ENCODE assay signal across 11 cellular contexts in the genomic region with DNA sequence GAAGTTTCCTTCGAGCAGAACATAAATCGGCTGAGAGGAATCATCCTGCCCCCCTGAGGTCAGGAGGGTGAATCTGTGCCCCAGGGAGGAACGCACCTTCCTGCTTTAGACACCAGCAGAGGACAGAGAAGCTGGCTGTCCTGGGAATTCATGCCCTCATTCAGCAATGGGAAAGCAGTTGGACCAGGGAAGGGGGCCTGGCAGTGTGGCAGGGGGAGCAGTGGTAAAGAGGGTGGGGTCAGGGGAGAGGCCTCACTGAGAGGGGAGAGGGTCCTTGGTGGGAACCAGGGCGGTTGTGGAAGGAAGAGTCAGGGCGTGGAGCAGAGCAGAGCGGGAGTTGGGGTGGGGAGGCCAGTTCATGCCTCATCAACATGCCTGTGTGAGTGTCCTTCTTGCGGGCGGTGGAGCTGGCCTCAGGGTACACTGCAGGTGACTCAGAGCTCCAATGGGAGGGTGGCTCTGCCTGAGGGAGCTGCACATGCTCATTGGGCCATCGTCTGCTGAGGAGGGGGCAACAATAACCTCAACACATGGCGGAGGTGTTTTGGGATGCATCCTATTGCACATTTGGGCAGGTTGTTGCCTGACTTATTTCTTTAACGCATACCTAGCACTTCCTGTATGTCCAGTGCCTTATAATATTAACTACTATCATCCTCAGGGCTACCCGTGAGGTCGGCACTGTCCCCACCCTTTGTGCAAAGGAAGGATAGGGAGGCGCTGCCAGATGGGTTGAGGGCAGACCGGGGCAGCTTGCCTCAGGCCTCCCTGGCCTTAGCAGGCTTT. TPM values are rescaled to one million over a fixed set of nuclear protein-coding genes. Genes with fewer than 3 reads are reported as not detected.
DNase-seq lines count a peak whose midpoint lies in the region; ATAC-seq, FAIRE-seq and TF ChIP-seq lines count a peak whose summit lies in the region.
"Had no signal": no experiment of that assay in that cellular context is flagged by ENCODE, and none has a peak within 500 bp of the region (broad histone marks: within the 10 kb centered on the region; RNA-seq: fewer than 3 reads in every experiment).

No MANE protein-coding gene starts in this region.

- peak overlapping the region; percentile 1 for H3K4me3 Mint-ChIP-seq in nephron progenitor cell

- H3K36me3 ChIP-seq in H1 (ENCODE audit: control insufficient read depth in 2 of 4, insufficient read depth in 4 of 4, low read length in 3 of 4): peaks cover 0 to 7% (median 5%) of the 10 kb centered on the region in 4 experiments; a peak in 4 of 8 replicates

- H2BK5ac ChIP-seq in H1 (ENCODE audit: low read depth, low read length): peak overlapping the region; percentile 72

- no peak overlapping the region for H3K4ac ChIP-seq in H1 (replicated peaks; ENCODE audit: insufficient read length, low read depth, low read length)

- peaks cover 59% of the 10 kb centered on the region for H3K4me1 Mint-ChIP-seq in nephron progenitor cell

- H3K4me3 ChIP-seq in AG10803 (ENCODE audit: low read length): no peak overlapping the region
- no peak overlapping the region for H3K4me3 ChIP-seq in H1 (ENCODE audit: extremely low read depth in 1 of 4, insufficient read depth in 2 of 4, low read depth in 3 of 4, low read length in 4 of 4)

- H2BK15ac ChIP-seq in H1 (ENCODE audit: low read length): 0 out of 2 replicates have a peak overlapping the region, but pooled peaks have one; percentile 83

- no peak overlapping the region for H3K23ac ChIP-seq in H1 (ENCODE audit: insufficient read length)

- H3K56ac ChIP-seq in H1 (replicated peaks; ENCODE audit: insufficient read length, low read depth, low read length): no peak overlapping the region

- H3K4me2 ChIP-seq in H1 (ENCODE audit: insufficient read depth in 1 of 2, low read depth in 2 of 2, low read length in 2 of 2): no peak overlapping the region; a peak in 1 of 4 replicates

- no peak for FAIRE-seq in H1 (lab: Jason Lieb, UNC)

- POLR2A ChIA-PET in H1 (lab: Charles Lee; ENCODE audit: partially characterized antibody): interaction anchor here (0.5 kb wide), 1 partner anchor 19 kb away, joined by 4 read pairs; no protein-coding TSS in a partner anchor

- no peaks in the 10 kb centered on the region for H3K27me3 Mint-ChIP-seq in nephron progenitor cell (ENCODE audit: low read depth, poor library complexity)
- H3K27me3 Mint-ChIP-seq: IgD-negative memory B cell had no signal

- H4K5ac ChIP-seq in H1 (ENCODE audit: insufficient read length, low read depth, low read length): no peak overlapping the region

- no peak overlapping the region for H2AFZ ChIP-seq in H1 (ENCODE audit: low read length)

- CTCF ChIA-PET in H1 (lab: Charles Lee; ENCODE audit: partially characterized antibody): interaction anchor here (0.6 to 2.2 kb wide), 8 partner anchors 11 to 74 kb away, joined by 3 to 6 read pairs (median 3); no protein-coding TSS in a partner anchor

- H2BK120ac ChIP-seq in H1 (replicated peaks; ENCODE audit: low read depth, low read length): no peak overlapping the region

- H3K27ac Mint-ChIP-seq in nephron progenitor cell: peak overlapping the region; percentile 96
- H3K27ac Mint-ChIP-seq: IgD-negative memory B cell had no signal

- no peak overlapping the region for H3K14ac ChIP-seq in H1 (ENCODE audit: insufficient read length)

- no peak overlapping the region for H4K8ac ChIP-seq in H1 (ENCODE audit: extremely low read depth, insufficient read depth, low read length)

- peaks cover 0 to 22% (median 14%) of the 10 kb centered on the region in 4 experiments; a peak in 5 of 7 replicates for H3K4me1 ChIP-seq in H1 (replicated peaks in 1 of 4; ENCODE audit: control insufficient read depth in 3 of 4, insufficient read depth in 4 of 4, low read length in 3 of 4)

- TF ChIP-seq CTCF in AG10803 (conservative IDR thresholded peaks at IDR 0.05; ENCODE audit: low read length): no peak; the same call in 1 of the 2 replicates
- TF ChIP-seq CTCF in H1 (IDR thresholded peaks at IDR 0.05; ENCODE audit: control extremely low read depth in 1 of 3, insufficient read depth in 1 of 3, low read depth in 1 of 3, low read length in 3 of 3): peak in 1 of 3 experiments; percentile 10; a peak in 1 of 4 replicates
- no peak for TF ChIP-seq CTCF in nephron progenitor cell (IDR thresholded peaks at IDR 0.05)

- DNase-seq in AG10803 (ENCODE audit: low read depth): peak; percentile 80
- peak; percentile 72 for DNase-seq in NCI-H460 (ENCODE audit: extremely low read depth, low read depth)
- no peak for DNase-seq in H1 (ENCODE audit: low read depth in 1 of 2, low spot score in 2 of 2)
- no peak for DNase-seq in nephron progenitor cell
- no peak for DNase-seq in central memory CD4-positive, alpha-beta T cell
- no peak for DNase-seq in occipital lobe (lab: John Stamatoyannopoulos, UW)
- DNase-seq in DMS153 (lab: John Stamatoyannopoulos, UW): no peak
- DNase-seq: activated CD8-positive, alpha-beta memory T cell treated with anti-CD3 and anti-CD28 coated beads for 24 hours had no signal

- peaks cover 0 to 3% of the 10 kb centered on the region in 2 experiments; a peak in 1 of 4 replicates for H3K9me3 ChIP-seq in H1 (ENCODE audit: insufficient read depth in 2 of 2, low read depth in 1 of 2, low read length in 1 of 2)
- H3K9me3 ChIP-seq: neutrophil had no signal

- H3K18ac ChIP-seq in H1 (ENCODE audit: extremely low read depth, low read length): no peak overlapping the region

- peaks cover 38% of the 10 kb centered on the region for H3K79me1 ChIP-seq in H1 (ENCODE audit: low read depth, low read length)

- no peak; a peak in 1 of 4 replicates for TF ChIP-seq RAD21 in H1 (IDR thresholded peaks at IDR 0.05 in 1 of 2, conservative IDR thresholded peaks at IDR 0.05 in 1 of 2; ENCODE audit: low read depth in 2 of 2, low read length in 2 of 2)

- H4K91ac ChIP-seq in H1 (replicated peaks; ENCODE audit: insufficient read length, low read length): no peak overlapping the region

- peaks cover 6% of the 10 kb centered on the region for H3K9me3 Mint-ChIP-seq in nephron progenitor cell
- H3K9me3 Mint-ChIP-seq: IgD-negative memory B cell had no signal

- H3K36me3 Mint-ChIP-seq in nephron progenitor cell (ENCODE audit: low read depth): peaks cover 41% of the 10 kb centered on the region

- H4K20me1 ChIP-seq in H1 (replicated peaks in 1 of 2; ENCODE audit: control insufficient read depth in 1 of 2, insufficient read depth in 2 of 2, low read length in 2 of 2): peaks cover 4 to 16% of the 10 kb centered on the region in 2 experiments

- H3K27me3 ChIP-seq in H1 (replicated peaks in 1 of 4; ENCODE audit: control insufficient read depth in 3 of 4, extremely low read depth in 1 of 4, insufficient read depth in 3 of 4, low read length in 3 of 4): no peaks in the 10 kb centered on the region
- H3K27me3 ChIP-seq: neutrophil had no signal

- 0 out of 2 replicates have a peak overlapping the region, but pooled peaks have one; percentile 12 for H3K27ac ChIP-seq in H1 (ENCODE audit: low read depth, low read length)
- H3K27ac ChIP-seq: neutrophil had no signal

- ATAC-seq in HG02763 (IDR thresholded peaks at IDR 0.05; ENCODE audit: unreplicated experiment): no peak

- H3K79me2 ChIP-seq in H1 (ENCODE audit: control insufficient read depth in 1 of 2, insufficient read depth in 2 of 2, low read length in 2 of 2): peaks cover 3 to 57% of the 10 kb centered on the region in 2 experiments; a peak in 3 of 4 replicates

- H2BK12ac ChIP-seq in H1 (ENCODE audit: low read depth, low read length): no peak overlapping the region

- peaks cover 3% of the 10 kb centered on the region; the same call in 1 of the 2 replicates for H3K23me2 ChIP-seq in H1 (ENCODE audit: low read depth, low read length)

- H2AK5ac ChIP-seq in H1 (ENCODE audit: low read depth, low read length): no peak overlapping the region

- H3K9ac ChIP-seq in H1 (replicated peaks in 1 of 4; ENCODE audit: extremely low read depth in 1 of 4, low read depth in 3 of 4, low read length in 3 of 4): no peak overlapping the region

- H2BK20ac ChIP-seq in H1 (ENCODE audit: low read length): no peak overlapping the region

- no peak for TF ChIP-seq EP300 in H1 (IDR thresholded peaks at IDR 0.05; ENCODE audit: borderline replicate concordance in 1 of 2, low read depth in 2 of 2, low read length in 2 of 2)

- WGBS in H1 (ENCODE audit: extremely low coverage in 1 of 2, insufficient coverage in 1 of 2, insufficient read length in 1 of 2, insufficient replicate concordance in 2 of 2, low coverage in 1 of 2, low lambda C conversion rate in 2 of 2, missing lambda C conversion rate in 1 of 2), 2 experiments: 87% methylated on average over 12 of the region's 15 CpGs; no CpG with 5 or more reads in 1 of the 2 experiments

- TF ChIP-seq POLR2A in H1 (IDR thresholded peaks at IDR 0.05; ENCODE audit: control extremely low read depth in 1 of 2, low read depth in 2 of 2, low read length in 2 of 2): no peak

TF ChIP-seq in H1, 55 proteins besides CTCF, POLR2A, EP300 and RAD21 (continues in another document):
- TF ChIP-seq SP2 (IDR thresholded peaks at IDR 0.05; ENCODE audit: low read length): no peak
- no peak for TF ChIP-seq BRCA1 (IDR thresholded peaks at IDR 0.05; ENCODE audit: low read depth, low read length)

RNA-seq across cellular contexts. Expression of a gene that starts 23.2 kb away (rescaled TPM):
- 10.7 and 13.5 TPM in 2 replicates for total RNA-seq in NCI-H460 (2014; rRNA removed; shearing (Covaris generic))
- polyA plus RNA-seq in NCI-H460 (2014; cell fraction: nucleus; rRNA removed): 32.0 and 39.4 TPM in 2 replicates
- 57.1 and 57.3 TPM in 2 replicates for total RNA-seq in H1 (2021; fragmentation: NEBNext Ultra II Directional; extraction: Animal tissue kit (Norgen Biotek cat#: 25700))
- polyA plus RNA-seq in H1 (2011; rRNA removed): 28.3 and 37.8 TPM in 2 replicates
- 17.0 TPM for polyA plus RNA-seq in H1 (2011; cell fraction: cytosol; rRNA removed)
- 63.5 TPM for polyA plus RNA-seq in H1 (2011; cell fraction: nucleus; rRNA removed)
- 23.1 to 42.4 TPM (median 36.8 TPM) in 4 replicates for polyA plus RNA-seq in H1 (2012, experiment 1 of 2)
- 24.6 TPM for polyA plus RNA-seq in H1 (2012, experiment 2 of 2)
- 28.5 TPM for polyA plus RNA-seq in H1 (2013, experiment 1 of 2)
- 26.8 TPM for polyA plus RNA-seq in H1 (2013, experiment 2 of 2)
- 26.6 and 35.5 TPM in 2 replicates for polyA minus RNA-seq in H1 (2011; rRNA and poly(A)+ RNA removed)
- 44.8 TPM for polyA minus RNA-seq in H1 (2011; cell fraction: cytosol; rRNA and poly(A)+ RNA removed)
- polyA minus RNA-seq in H1 (2011; cell fraction: nucleus; rRNA and poly(A)+ RNA removed): 88.9 TPM
- 11.9 TPM for total RNA-seq in occipital lobe

RNA-seq across cellular contexts. Expression of a gene that starts 35.0 kb away (rescaled TPM):
- 4.4 and 8.7 TPM in 2 replicates for total RNA-seq in NCI-H460 (2014; rRNA removed; shearing (Covaris generic))
- 11.6 and 18.6 TPM in 2 replicates for polyA plus RNA-seq in NCI-H460 (2014; cell fraction: nucleus; rRNA removed)
- 9.3 and 9.4 TPM in 2 replicates for total RNA-seq in H1 (2021; fragmentation: NEBNext Ultra II Directional; extraction: Animal tissue kit (Norgen Biotek cat#: 25700))
- 14.2 and 16.2 TPM in 2 replicates for polyA plus RNA-seq in H1 (2011; rRNA removed)
- 12.0 TPM for polyA plus RNA-seq in H1 (2011; cell fraction: cytosol; rRNA removed)
- 22.0 TPM for polyA plus RNA-seq in H1 (2011; cell fraction: nucleus; rRNA removed)
- polyA plus RNA-seq in H1 (2012, experiment 1 of 2): 6.5 to 12.8 TPM (median 11.6 TPM) in 4 replicates
- polyA plus RNA-seq in H1 (2012, experiment 2 of 2): 10.4 TPM
- polyA plus RNA-seq in H1 (2013, experiment 1 of 2): 4.6 TPM
- 3.1 TPM for polyA plus RNA-seq in H1 (2013, experiment 2 of 2)
- polyA minus RNA-seq in H1 (2011; rRNA and poly(A)+ RNA removed): 16.0 and 24.6 TPM in 2 replicates
- polyA minus RNA-seq in H1 (2011; cell fraction: cytosol; rRNA and poly(A)+ RNA removed): 9.2 TPM
- polyA minus RNA-seq in H1 (2011; cell fraction: nucleus; rRNA and poly(A)+ RNA removed): 13.6 TPM
- 43.7 TPM for total RNA-seq in occipital lobe

Comparison
In these comparisons a context has a peak if more than half of its experiments do, and no peak if none do; other contexts are left out.
1. DNase-seq: peak in AG10803 (single experiment) and NCI-H460 (single experiment); none in H1 (0 of 2), nephron progenitor cell (single experiment), central memory CD4-positive, alpha-beta T cell (single experiment), occipital lobe (single experiment) and DMS153 (single experiment).